8 cellular contexts compared by ENCODE assay signal in the genomic region with DNA sequence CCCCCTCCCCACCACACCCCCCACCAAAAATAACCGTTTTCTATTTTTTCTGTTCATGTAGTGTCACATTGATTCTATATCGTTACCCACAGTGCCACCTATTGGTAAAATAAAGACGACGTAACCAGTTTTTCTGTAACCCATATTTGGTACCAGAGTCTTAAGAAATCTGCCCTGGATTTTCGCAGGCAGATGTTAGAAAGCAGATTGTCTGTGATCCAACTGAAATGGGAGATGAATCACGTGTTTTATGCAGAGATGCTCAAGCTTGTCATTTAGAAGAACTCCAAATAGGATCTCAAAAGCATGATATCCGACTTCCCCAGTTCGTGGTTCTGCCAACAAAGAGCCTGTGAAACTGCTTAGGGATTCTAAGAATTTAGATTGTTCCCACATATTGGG.
A peak's percentile ranks its signal among the peaks of the same experiment; 100 is the strongest.
DNase-seq lines count a peak whose midpoint lies in the region; ATAC-seq and TF ChIP-seq lines count a peak whose summit lies in the region.

No MANE protein-coding gene starts in this region.

- H3K9me3 Mint-ChIP-seq in neural crest cell = no peaks in the 10 kb centered on the region

- POLR2A ChIA-PET in Panc1 (lab: Charles Lee) = no interaction called here

- no peak overlapping the region for H3K4me3 Mint-ChIP-seq in neural crest cell

- no peaks in the 10 kb centered on the region for H3K4me1 ChIP-seq in Panc1 (ENCODE audit: control insufficient read depth, insufficient read depth, low read length)

- CTCF ChIA-PET in Panc1 (lab: Charles Lee) = interaction anchor here (0.7 kb wide), 1 partner anchor 9 kb away, joined by 12 read pairs; no protein-coding TSS in a partner anchor

- in situ Hi-C loops in Panc1 (cut with HindIII; ENCODE audit: low pct_unique_long_range_greater_than_20kb, low sequenced_read_pairs) = no loop called here

- H3K27me3 Mint-ChIP-seq in neural crest cell (ENCODE audit: low read depth) = no peaks in the 10 kb centered on the region

- no peak overlapping the region for H3K27ac Mint-ChIP-seq in neural crest cell (ENCODE audit: unreplicated experiment)

- H3K36me3 ChIP-seq in GM06990 (ENCODE audit: control insufficient read depth, insufficient read depth, low read length) (no peaks in the 10 kb centered on the region), Panc1 (ENCODE audit: control insufficient read depth, insufficient read depth, low read length) (no peaks in the 10 kb centered on the region)

- DNase-seq in GM06990 (ENCODE audit: extremely low read depth, insufficient read length) = no peak
- peak; percentile 8 for DNase-seq in Panc1 (ENCODE audit: low read depth, low spot score)
- peak; percentile 84 for DNase-seq in fibroblast of mammary gland (ENCODE audit: low read depth)
- DNase-seq in neural crest cell (ENCODE audit: low read depth, low spot score) = no peak
- no peak for DNase-seq in activated CD4-positive, alpha-beta T cell treated with anti-CD3 and anti-CD28 coated beads for 48 hours

- H3K27me3 ChIP-seq in GM06990 (replicated peaks; ENCODE audit: control insufficient read depth, insufficient read depth, low read length) (no peaks in the 10 kb centered on the region), Panc1 (ENCODE audit: control insufficient read depth, insufficient read depth, low read length) (peaks cover 6% of the 10 kb centered on the region)

- peak; percentile 78 for TF ChIP-seq CTCF in 22Rv1 (IDR thresholded peaks at IDR 0.05)
- peak; percentile 46 for TF ChIP-seq CTCF in GM06990 (IDR thresholded peaks at IDR 0.05; ENCODE audit: insufficient read depth, low read length, poor library complexity, severe bottlenecking)
- TF ChIP-seq CTCF in Panc1 (IDR thresholded peaks at IDR 0.05) = peak; percentile 76
- TF ChIP-seq CTCF in fibroblast of mammary gland (conservative IDR thresholded peaks at IDR 0.05; ENCODE audit: control insufficient read depth, insufficient read depth, low read depth, low read length) = peak; percentile 52
- TF ChIP-seq CTCF in neural crest cell (conservative IDR thresholded peaks at IDR 0.05) = peak; percentile 74

- peaks cover 21% of the 10 kb centered on the region for H3K4me1 Mint-ChIP-seq in neural crest cell

- no peaks in the 10 kb centered on the region for H3K9me3 ChIP-seq in Panc1 (ENCODE audit: control insufficient read depth, insufficient read depth, low read depth, low read length)

- intact Hi-C loops in Panc1 (cut with micrococcal nuclease; ENCODE audit: unreplicated experiment) = loop anchor here (5.0 to 10.0 kb wide), 2 partner anchors 568 to 896 kb away; no protein-coding TSS in a partner anchor

- ATAC-seq in HG03354 (IDR thresholded peaks at IDR 0.05; ENCODE audit: poor library complexity, severe bottlenecking, unreplicated experiment) (peak; percentile 68), Panc1 (peak; percentile 73; the same call in 1 of the 2 replicates), GM21381 (IDR thresholded peaks at IDR 0.05; ENCODE audit: unreplicated experiment) (no peak)

- H3K27ac ChIP-seq in 22Rv1 (no peak overlapping the region), Panc1 (ENCODE audit: low read length) (no peak overlapping the region)

- no peaks in the 10 kb centered on the region for H3K36me3 Mint-ChIP-seq in neural crest cell (ENCODE audit: low read depth)

- BruUV-seq in Panc1 (replicated peaks; lab: Mats Ljungman, UMichigan) = no TSS peak

- H3K4me3 ChIP-seq in GM06990 (replicated peaks; ENCODE audit: low read depth, low read length) (no peak overlapping the region), Panc1 (ENCODE audit: low read depth in 2 of 2, low read length in 2 of 2) (no peak overlapping the region), fibroblast of mammary gland (ENCODE audit: control insufficient read depth, low read depth, low read length) (no peak overlapping the region)

Comparison
In these comparisons a context has a peak if more than half of its experiments do, and no peak if none do; other contexts are left out.
1. DNase-seq: peak in Panc1 (single experiment) and fibroblast of mammary gland (single experiment); none in GM06990 (single experiment), neural crest cell (single experiment) and activated CD4-positive, alpha-beta T cell treated with anti-CD3 and anti-CD28 coated beads for 48 hours (single experiment).
2. Peak in every context shown above with its lines, with median percentiles within 50 percentile points of each other: CTCF ChIP-seq.